In genomic region chr1:10693497-10694273, GRCh38 we compare ENCODE assay signal across 8 cellular contexts.
DNase-seq lines count a peak whose midpoint lies in the region; ATAC-seq and TF ChIP-seq lines count a peak whose summit lies in the region.

No MANE protein-coding gene starts in this region.

- H3K4me3 Mint-ChIP-seq in activated naive CD8-positive, alpha-beta T cell treated with anti-CD3 and anti-CD28 coated beads for 36 hours = peak overlapping the region; percentile 81

- peaks cover 31% of the 10 kb centered on the region for H3K4me1 Mint-ChIP-seq in activated naive CD8-positive, alpha-beta T cell treated with anti-CD3 and anti-CD28 coated beads for 36 hours

- peaks cover 4% of the 10 kb centered on the region for H3K4me1 ChIP-seq in SJSA1 (replicated peaks)

- H3K36me3 Mint-ChIP-seq in activated naive CD8-positive, alpha-beta T cell treated with anti-CD3 and anti-CD28 coated beads for 36 hours = no peaks in the 10 kb centered on the region

- no peaks in the 10 kb centered on the region for H3K36me3 ChIP-seq in SJSA1

- peak; percentile 19 for ATAC-seq in HG02981 (IDR thresholded peaks at IDR 0.05; ENCODE audit: unreplicated experiment)

- no peaks in the 10 kb centered on the region for H3K9me3 ChIP-seq in SJSA1 (replicated peaks)

- no peaks in the 10 kb centered on the region for H3K27me3 Mint-ChIP-seq in activated naive CD8-positive, alpha-beta T cell treated with anti-CD3 and anti-CD28 coated beads for 36 hours

- DNase-seq in GM12865 (ENCODE audit: low read depth) (peak; percentile 53), SJSA1 (ENCODE audit: low read depth in 1 of 2, low spot score in 2 of 2) (no peak), iPS-NIHi7 (ENCODE audit: extremely low spot score) (peak; percentile 42), mesenteric fat pad (ENCODE audit: low spot score) (no peak), NCI-H1048 (lab: John Stamatoyannopoulos, UW) (no peak)
- DNase-seq in activated naive CD8-positive, alpha-beta T cell treated with anti-CD3 and anti-CD28 coated beads for 36 hours = peak; percentile 47
- peak; percentile 38 for DNase-seq in stimulated activated CD4-positive, alpha-beta T cell treated with anti-CD3 and anti-CD28 coated beads, Interleukin-4, amount 100 ng/mL, for 24 hours

- no peak overlapping the region for H3K27ac ChIP-seq in SJSA1

- H3K4me3 ChIP-seq in GM12865 (ENCODE audit: low read depth, low read length) (peak overlapping the region; percentile 63), SJSA1 (peak overlapping the region; percentile 53)

- H3K27me3 ChIP-seq in SJSA1 (replicated peaks) = peaks cover 29% of the 10 kb centered on the region

- no peaks in the 10 kb centered on the region for H3K9me3 Mint-ChIP-seq in activated naive CD8-positive, alpha-beta T cell treated with anti-CD3 and anti-CD28 coated beads for 36 hours

- TF ChIP-seq CTCF in GM12865 (IDR thresholded peaks at IDR 0.05; ENCODE audit: insufficient read depth, low read depth, low read length, missing control alignments) = no peak

- peak overlapping the region; percentile 76 for H3K27ac Mint-ChIP-seq in activated naive CD8-positive, alpha-beta T cell treated with anti-CD3 and anti-CD28 coated beads for 36 hours

Comparison
In these comparisons a context has a peak if more than half of its experiments do, and no peak if none do; other contexts are left out.
1. DNase-seq: peak in GM12865 (single experiment), activated naive CD8-positive, alpha-beta T cell treated with anti-CD3 and anti-CD28 coated beads for 36 hours (single experiment), iPS-NIHi7 (single experiment) and stimulated activated CD4-positive, alpha-beta T cell treated with anti-CD3 and anti-CD28 coated beads, Interleukin-4, amount 100 ng/mL, for 24 hours (single experiment); none in SJSA1 (0 of 2), mesenteric fat pad (single experiment) and NCI-H1048 (single experiment).